20 cellular contexts compared by ENCODE assay signal in genomic region chr6:24234043-24234442, GRCh38.
"Had no signal": no experiment of that assay in that cellular context is flagged by ENCODE, and none has a peak within 500 bp of the region (broad histone marks: within the 10 kb centered on the region; RNA-seq: fewer than 3 reads in every experiment).

No MANE protein-coding gene starts in this region.

- H3K4me3 ChIP-seq: Peyer's patch, SJSA1 had no signal

- H3K4me1 ChIP-seq: Peyer's patch, SJSA1 had no signal

- DNase-seq: activated CD4-positive, alpha-beta memory T cell treated with anti-CD3 and anti-CD28 coated beads, Interleukin-2, amount 10 ng/mL, durations not matched to agents 7 days and 5 days; activated CD4-positive, alpha-beta T cell treated with anti-CD3 and anti-CD28 coated beads for 36 hours; activated CD4-positive, alpha-beta T cell treated with anti-CD3 and anti-CD28 coated beads, Interleukin-2, amount 50 U/mL, for 1 hour; activated gamma-delta T cell; activated naive CD4-positive, alpha-beta T cell treated with anti-CD3 and anti-CD28 coated beads for 36 hours; activated T-cell treated with anti-CD3 and anti-CD28 coated beads for 4 hours; activated T-cell treated with anti-CD3 and anti-CD28 coated beads, Interleukin-2, amount 50 U/mL, for 48 hours; amygdala; NCI-H146; NCI-H187 treated with DMSO at 0.1 percent for 48 hours; NCI-H2081 treated with DMSO at 0.1 percent for 48 hours; NCI-H226; NCI-H82; Peyer's patch; SHP77; SW 1271; WERI-Rb-1 had no signal

- H3K9me3 ChIP-seq: Peyer's patch, SJSA1 had no signal

- ATAC-seq: activated CD4-positive, alpha-beta T cell treated with anti-CD3 and anti-CD28 coated beads for 36 hours; activated T-helper 17 cell treated with anti-CD3 and anti-CD28 coated beads, Interleukin-2, amount 50 U/mL, for 72 hours; SK-N-SH treated with all-trans-retinoic acid at 6 μM for 48 hours had no signal

- H3K36me3 ChIP-seq: Peyer's patch, SJSA1, WERI-Rb-1 had no signal
